ENCODE assay signal across 17 cellular contexts in genomic region chr12:127928178-127928577, GRCh38.
DNase-seq lines count a peak whose midpoint lies in the region; ATAC-seq and TF ChIP-seq lines count a peak whose summit lies in the region.
"Had no signal": no experiment of that assay in that cellular context is flagged by ENCODE, and none has a peak within 500 bp of the region (broad histone marks: within the 10 kb centered on the region; RNA-seq: fewer than 3 reads in every experiment).

No MANE protein-coding gene starts in this region.

- H2AFZ ChIP-seq in PC-3 (ENCODE audit: low read length): no peak overlapping the region
- H2AFZ ChIP-seq: GM23338 had no signal

- no peaks in the 10 kb centered on the region for H3K36me3 Mint-ChIP-seq in activated T-helper 17 cell treated with anti-CD3 and anti-CD28 coated beads, Interleukin-2, amount 50 U/mL, for 72 hours (ENCODE audit: low read depth)
- H3K36me3 Mint-ChIP-seq: CD14-positive monocyte had no signal

- H3K36me3 ChIP-seq in PC-3 (ENCODE audit: low read depth, low read length): no peaks in the 10 kb centered on the region
- no peaks in the 10 kb centered on the region for H3K36me3 ChIP-seq in brain microvascular endothelial cell (replicated peaks)
- H3K36me3 ChIP-seq in mesodermal cell (ENCODE audit: control insufficient read depth, insufficient read depth, low read length): no peaks in the 10 kb centered on the region
- no peaks in the 10 kb centered on the region for H3K36me3 ChIP-seq in thoracic aorta
- H3K36me3 ChIP-seq in stomach: no peaks in the 10 kb centered on the region

- H3K4me2 ChIP-seq in PC-3 (ENCODE audit: low read length): peak overlapping the region; percentile 62
- H3K4me2 ChIP-seq: GM23338 had no signal

- H3K4me1 Mint-ChIP-seq in activated T-helper 17 cell treated with anti-CD3 and anti-CD28 coated beads, Interleukin-2, amount 50 U/mL, for 72 hours: no peaks in the 10 kb centered on the region
- H3K4me1 Mint-ChIP-seq: CD14-positive monocyte, GM23338 had no signal

- H3K27me3 Mint-ChIP-seq in activated T-helper 17 cell treated with anti-CD3 and anti-CD28 coated beads, Interleukin-2, amount 50 U/mL, for 72 hours: no peaks in the 10 kb centered on the region

- no peak overlapping the region for H3K4me3 Mint-ChIP-seq in activated T-helper 17 cell treated with anti-CD3 and anti-CD28 coated beads, Interleukin-2, amount 50 U/mL, for 72 hours
- H3K4me3 Mint-ChIP-seq: CD14-positive monocyte, GM23338 had no signal

- WGBS in mesodermal cell (ENCODE audit: insufficient coverage in 2 of 2), 2 experiments: 71 to 92% methylated on average over 1 of the region's 5 CpGs
- 38 to 53% (median 49%) methylated on average over 5 of the region's 5 CpGs for WGBS in stomach, 5 donors

- H3K9me2 ChIP-seq in PC-3 (replicated peaks; ENCODE audit: low read length): no peaks in the 10 kb centered on the region

- no peaks in the 10 kb centered on the region for H3K9me3 ChIP-seq in PC-3 (ENCODE audit: low read length)
- no peaks in the 10 kb centered on the region for H3K9me3 ChIP-seq in mesodermal cell (ENCODE audit: control insufficient read depth, low read length)
- no peaks in the 10 kb centered on the region for H3K9me3 ChIP-seq in thoracic aorta
- no peaks in the 10 kb centered on the region for H3K9me3 ChIP-seq in stomach

- no peaks in the 10 kb centered on the region for H3F3A ChIP-seq in PC-3 (ENCODE audit: low read length, unreplicated experiment)

- POLR2A ChIA-PET in PC-3 (lab: Charles Lee; ENCODE audit: unreplicated experiment): no interaction called here

- ATAC-seq in PC-3 (no peak), thoracic aorta (ENCODE audit: insufficient number of reproducible peaks, low FRiP score, low read depth) (no peak)
- no peak for ATAC-seq in activated T-helper 17 cell treated with anti-CD3 and anti-CD28 coated beads, Interleukin-2, amount 50 U/mL, for 72 hours (replicated peaks)
- ATAC-seq: GM23338, HCT116 had no signal

- no peaks in the 10 kb centered on the region for H4K20me1 ChIP-seq in PC-3 (ENCODE audit: low read length)

- no peaks in the 10 kb centered on the region for H3K9me3 Mint-ChIP-seq in activated T-helper 17 cell treated with anti-CD3 and anti-CD28 coated beads, Interleukin-2, amount 50 U/mL, for 72 hours

- H3K4me1 ChIP-seq in PC-3 (ENCODE audit: insufficient read depth, low read length) (peaks cover 39% of the 10 kb centered on the region), mesodermal cell (ENCODE audit: control insufficient read depth, insufficient read depth, low read length, poor library complexity, severe bottlenecking) (no peaks in the 10 kb centered on the region), thoracic aorta (ENCODE audit: control insufficient read depth in 1 of 2, low read depth in 2 of 2) (peaks cover 27 to 44% of the 10 kb centered on the region in 2 donors), stomach (peaks cover 0 to 19% (median 9%) of the 10 kb centered on the region in 4 donors)

- peak overlapping the region; percentile 91 for H3K27ac ChIP-seq in PC-3 (ENCODE audit: low read length)
- peak overlapping the region; percentile 14 for H3K27ac ChIP-seq in brain microvascular endothelial cell
- H3K27ac ChIP-seq in mesodermal cell (ENCODE audit: low read depth, low read length, severe bottlenecking): peak overlapping the region; percentile 70
- peak overlapping the region; percentile 76 to 84 for H3K27ac ChIP-seq in thoracic aorta
- H3K27ac ChIP-seq in stomach: peak overlapping the region in 1 of 5 donors; percentile 17

- CTCF ChIA-PET in PC-3 (lab: Charles Lee): no interaction called here

- no TSS peak for BruUV-seq in PC-3 (replicated peaks; lab: Mats Ljungman, UMichigan)

- no peak for TF ChIP-seq CTCF in PC-3 (conservative IDR thresholded peaks at IDR 0.05; ENCODE audit: low read depth, low read length)
- TF ChIP-seq CTCF in brain microvascular endothelial cell (IDR thresholded peaks at IDR 0.05; ENCODE audit: low read depth, low read length, missing control alignments): no peak
- no peak for TF ChIP-seq CTCF in thoracic aorta (IDR thresholded peaks at IDR 0.05)
- TF ChIP-seq CTCF in stomach (IDR thresholded peaks at IDR 0.05): no peak

- TF ChIP-seq EP300 in stomach (IDR thresholded peaks at IDR 0.05): no peak

- H3K27me3 ChIP-seq in PC-3 (ENCODE audit: low read length) (no peaks in the 10 kb centered on the region), brain microvascular endothelial cell (replicated peaks) (no peaks in the 10 kb centered on the region), thoracic aorta (replicated peaks; ENCODE audit: insufficient read depth) (no peaks in the 10 kb centered on the region), stomach (no peaks in the 10 kb centered on the region)

- DNase-seq in PC-3 (peak; percentile 35), brain microvascular endothelial cell (no peak), thoracic aorta (ENCODE audit: low spot score) (no peak), EL (no peak), stomach (no peak)
- DNase-seq: DMS 273 treated with DMSO at 0.1 percent for 48 hours, GF-D8, NCI-H1417, NCI-H187 treated with DMSO at 0.1 percent for 48 hours, NCI-H2171, NCI-H446, NCI-H69 had no signal

- in situ Hi-C loops in brain microvascular endothelial cell (cut with HindIII; ENCODE audit: low pct_ligation_motif_present, low sequenced_read_pairs): no loop called here

- TF ChIP-seq POLR2A in stomach (IDR thresholded peaks at IDR 0.05): no peak

- H3K9ac ChIP-seq in PC-3 (ENCODE audit: low read length): peak overlapping the region; percentile 36; the same call in 1 of the 2 replicates

- H3K4me3 ChIP-seq in PC-3 (ENCODE audit: low read length) (no peak overlapping the region), brain microvascular endothelial cell (ENCODE audit: low read depth, low read length) (no peak overlapping the region), mesodermal cell (ENCODE audit: extremely low read depth, insufficient read depth, low read length, poor library complexity, severe bottlenecking) (no peak overlapping the region), thoracic aorta (peak overlapping the region; percentile 42), stomach (no peak overlapping the region)
- H3K4me3 ChIP-seq: GM23338 had no signal

- no peaks in the 10 kb centered on the region for H3K79me2 ChIP-seq in PC-3 (ENCODE audit: low read length)

- intact Hi-C loops in PC-3 (cut with micrococcal nuclease): no loop called here
- intact Hi-C loops in stomach (cut with DNase I; ENCODE audit: low total_unique reads): no loop called here

- no peak overlapping the region for H3K27ac Mint-ChIP-seq in activated T-helper 17 cell treated with anti-CD3 and anti-CD28 coated beads, Interleukin-2, amount 50 U/mL, for 72 hours
- H3K27ac Mint-ChIP-seq: GM23338 had no signal
